1 cellular context compared by ENCODE assay signal in genomic region chr16:85554114-85554790, GRCh38.
TF ChIP-seq lines count a peak whose summit lies in the region.

No MANE protein-coding gene starts in this region.

TF ChIP-seq in K562, 482 proteins besides CTCF, POLR2A, EP300 and RAD21 (continued from another document and continues in another):
- TF ChIP-seq TFAP4 (CRISPR knock-in tag; IDR thresholded peaks at IDR 0.05; ENCODE audit: borderline replicate concordance) = peak; percentile 78
- TF ChIP-seq HDGF (IDR thresholded peaks at IDR 0.05) = no peak
- TF ChIP-seq ZNF3 (CRISPR knock-in tag; IDR thresholded peaks at IDR 0.05) = no peak
- TF ChIP-seq ZNF655 (CRISPR knock-in tag; IDR thresholded peaks at IDR 0.05) = no peak
- no peak for TF ChIP-seq ELF1 (tag; IDR thresholded peaks at IDR 0.05)
- TF ChIP-seq, protein P1, sequence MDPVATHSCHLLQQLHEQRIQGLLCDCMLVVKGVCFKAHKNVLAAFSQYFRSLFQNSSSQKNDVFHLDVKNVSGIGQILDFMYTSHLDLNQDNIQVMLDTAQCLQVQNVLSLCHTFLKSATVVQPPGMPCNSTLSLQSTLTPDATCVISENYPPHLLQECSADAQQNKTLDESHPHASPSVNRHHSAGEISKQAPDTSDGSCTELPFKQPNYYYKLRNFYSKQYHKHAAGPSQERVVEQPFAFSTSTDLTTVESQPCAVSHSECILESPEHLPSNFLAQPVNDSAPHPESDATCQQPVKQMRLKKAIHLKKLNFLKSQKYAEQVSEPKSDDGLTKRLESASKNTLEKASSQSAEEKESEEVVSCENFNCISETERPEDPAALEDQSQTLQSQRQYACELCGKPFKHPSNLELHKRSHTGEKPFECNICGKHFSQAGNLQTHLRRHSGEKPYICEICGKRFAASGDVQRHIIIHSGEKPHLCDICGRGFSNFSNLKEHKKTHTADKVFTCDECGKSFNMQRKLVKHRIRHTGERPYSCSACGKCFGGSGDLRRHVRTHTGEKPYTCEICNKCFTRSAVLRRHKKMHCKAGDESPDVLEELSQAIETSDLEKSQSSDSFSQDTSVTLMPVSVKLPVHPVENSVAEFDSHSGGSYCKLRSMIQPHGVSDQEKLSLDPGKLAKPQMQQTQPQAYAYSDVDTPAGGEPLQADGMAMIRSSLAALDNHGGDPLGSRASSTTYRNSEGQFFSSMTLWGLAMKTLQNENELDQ (CRISPR knock-in tag; IDR thresholded peaks at IDR 0.05; ENCODE audit: borderline replicate concordance) = no peak
- TF ChIP-seq ZNF830 (CRISPR knock-in tag; IDR thresholded peaks at IDR 0.05) = 0 out of 2 replicates have a peak, but pooled peaks have one; percentile 11
- TF ChIP-seq NFE2 (IDR thresholded peaks at IDR 0.05; ENCODE audit: low read depth) = no peak
- TF ChIP-seq XRCC3 (IDR thresholded peaks at IDR 0.05) = no peak
- TF ChIP-seq PBX2 (CRISPR knock-in tag; IDR thresholded peaks at IDR 0.05; ENCODE audit: low read depth) = no peak
- no peak for TF ChIP-seq PBX2 (tag; conservative IDR thresholded peaks at IDR 0.05; ENCODE audit: low read depth)
- peak; percentile 78 for TF ChIP-seq OTX1 (CRISPR knock-in tag; IDR thresholded peaks at IDR 0.05)
- TF ChIP-seq SP2 (IDR thresholded peaks at IDR 0.05; ENCODE audit: extremely low read depth, low read depth, low read length, poor library complexity, severe bottlenecking) = no peak
- TF ChIP-seq YBX1 (IDR thresholded peaks at IDR 0.05) = no peak
- TF ChIP-seq BACH1 (tag; IDR thresholded peaks at IDR 0.05) = no peak
- TF ChIP-seq PHB (CRISPR knock-in tag; IDR thresholded peaks at IDR 0.05) = no peak
- TF ChIP-seq CREB3 (tag; conservative IDR thresholded peaks at IDR 0.05; ENCODE audit: low read depth) = no peak
- peak; percentile 74 for TF ChIP-seq PCBP2 (IDR thresholded peaks at IDR 0.05; ENCODE audit: low read depth, low read length, poor library complexity, severe bottlenecking)
- peak; percentile 73; the same call in 1 of the 2 replicates for TF ChIP-seq MTA1 (IDR thresholded peaks at IDR 0.05; ENCODE audit: borderline replicate concordance)
- TF ChIP-seq ZNF212 (CRISPR knock-in tag; IDR thresholded peaks at IDR 0.05) = no peak
- no peak for TF ChIP-seq MAFF (IDR thresholded peaks at IDR 0.05; ENCODE audit: low read length)
- TF ChIP-seq MNT (conservative IDR thresholded peaks at IDR 0.05) = no peak
- no peak for TF ChIP-seq FOXP4 (CRISPR knock-in tag; IDR thresholded peaks at IDR 0.05; ENCODE audit: borderline replicate concordance)
- TF ChIP-seq KAT8 (IDR thresholded peaks at IDR 0.05; ENCODE audit: low read depth) = no peak
- no peak for TF ChIP-seq ZNF224 (CRISPR knock-in tag; IDR thresholded peaks at IDR 0.05)
- TF ChIP-seq ZNF75A (CRISPR knock-in tag; IDR thresholded peaks at IDR 0.05) = no peak
- no peak for TF ChIP-seq SMARCA5 (IDR thresholded peaks at IDR 0.05)
- TF ChIP-seq ZBTB7A (IDR thresholded peaks at IDR 0.05; ENCODE audit: borderline replicate concordance, control insufficient read depth, low read depth, low read length) = no peak
- TF ChIP-seq ZKSCAN8 (CRISPR knock-in tag; IDR thresholded peaks at IDR 0.05) = no peak; the same call in 1 of the 2 replicates
- TF ChIP-seq CCAR2 (IDR thresholded peaks at IDR 0.05; ENCODE audit: low read depth, low read length) = no peak
- no peak for TF ChIP-seq ILF3 (IDR thresholded peaks at IDR 0.05; ENCODE audit: borderline replicate concordance)
- no peak for TF ChIP-seq HDAC3 (IDR thresholded peaks at IDR 0.05; ENCODE audit: borderline replicate concordance, partially characterized antibody)
- TF ChIP-seq PKNOX1 (IDR thresholded peaks at IDR 0.05) = no peak; the same call in 1 of the 2 replicates
- no peak for TF ChIP-seq MEF2D (tag; conservative IDR thresholded peaks at IDR 0.05; ENCODE audit: low read depth)
- no peak for TF ChIP-seq LARP7 (IDR thresholded peaks at IDR 0.05)
- TF ChIP-seq E4F1 (CRISPR knock-in tag; IDR thresholded peaks at IDR 0.05; ENCODE audit: borderline replicate concordance) = no peak
- TF ChIP-seq SMAD4 (CRISPR knock-in tag; conservative IDR thresholded peaks at IDR 0.05) = peak; percentile 43; the same call in 1 of the 2 replicates
- TF ChIP-seq ZC3H4 (CRISPR knock-in tag; IDR thresholded peaks at IDR 0.05; ENCODE audit: borderline replicate concordance) = peak; percentile 3; the same call in 1 of the 2 replicates
- no peak for TF ChIP-seq ZNF668 (CRISPR knock-in tag; IDR thresholded peaks at IDR 0.05)
- TF ChIP-seq, protein P2, sequence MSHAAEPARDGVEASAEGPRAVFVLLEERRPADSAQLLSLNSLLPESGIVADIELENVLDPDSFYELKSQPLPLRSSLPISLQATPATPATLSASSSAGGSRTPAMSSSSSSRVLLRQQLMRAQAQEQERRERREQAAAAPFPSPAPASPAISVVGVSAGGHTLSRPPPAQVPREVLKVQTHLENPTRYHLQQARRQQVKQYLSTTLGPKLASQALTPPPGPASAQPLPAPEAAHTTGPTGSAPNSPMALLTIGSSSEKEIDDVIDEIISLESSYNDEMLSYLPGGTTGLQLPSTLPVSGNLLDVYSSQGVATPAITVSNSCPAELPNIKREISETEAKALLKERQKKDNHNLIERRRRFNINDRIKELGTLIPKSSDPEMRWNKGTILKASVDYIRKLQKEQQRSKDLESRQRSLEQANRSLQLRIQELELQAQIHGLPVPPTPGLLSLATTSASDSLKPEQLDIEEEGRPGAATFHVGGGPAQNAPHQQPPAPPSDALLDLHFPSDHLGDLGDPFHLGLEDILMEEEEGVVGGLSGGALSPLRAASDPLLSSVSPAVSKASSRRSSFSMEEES (CRISPR knock-in tag; IDR thresholded peaks at IDR 0.05) = 0 out of 2 replicates have a peak, but pooled peaks have one; percentile 9
- TF ChIP-seq, protein P3, sequence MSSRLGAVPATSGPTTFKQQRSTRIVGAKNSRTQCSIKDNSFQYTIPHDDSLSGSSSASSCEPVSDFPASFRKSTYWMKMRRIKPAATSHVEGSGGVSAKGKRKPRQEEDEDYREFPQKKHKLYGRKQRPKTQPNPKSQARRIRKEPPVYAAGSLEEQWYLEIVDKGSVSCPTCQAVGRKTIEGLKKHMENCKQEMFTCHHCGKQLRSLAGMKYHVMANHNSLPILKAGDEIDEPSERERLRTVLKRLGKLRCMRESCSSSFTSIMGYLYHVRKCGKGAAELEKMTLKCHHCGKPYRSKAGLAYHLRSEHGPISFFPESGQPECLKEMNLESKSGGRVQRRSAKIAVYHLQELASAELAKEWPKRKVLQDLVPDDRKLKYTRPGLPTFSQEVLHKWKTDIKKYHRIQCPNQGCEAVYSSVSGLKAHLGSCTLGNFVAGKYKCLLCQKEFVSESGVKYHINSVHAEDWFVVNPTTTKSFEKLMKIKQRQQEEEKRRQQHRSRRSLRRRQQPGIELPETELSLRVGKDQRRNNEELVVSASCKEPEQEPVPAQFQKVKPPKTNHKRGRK (tag; IDR thresholded peaks at IDR 0.05) = no peak
- TF ChIP-seq HMG20A (CRISPR knock-in tag; conservative IDR thresholded peaks at IDR 0.05) = no peak
- TF ChIP-seq BRD4 (IDR thresholded peaks at IDR 0.05) = no peak; the same call in 1 of the 2 replicates
- TF ChIP-seq MEF2A (IDR thresholded peaks at IDR 0.05; ENCODE audit: control insufficient read depth, low read depth, low read length) = no peak
- no peak for TF ChIP-seq HNRNPLL (IDR thresholded peaks at IDR 0.05; ENCODE audit: low read depth, low read length, poor library complexity, severe bottlenecking)
- no peak for TF ChIP-seq SRSF1 (IDR thresholded peaks at IDR 0.05; ENCODE audit: low read depth, low read length)
